Comparison of ENCODE assay signal across 12 cellular contexts in genomic region chr4:38818441-38818976, GRCh38. TPM values are rescaled to one million over a fixed set of nuclear protein-coding genes. Genes with fewer than 3 reads are reported as not detected.
A peak's percentile ranks its signal among the peaks of the same experiment; 100 is the strongest.
DNase-seq lines count a peak whose midpoint lies in the region; ATAC-seq and TF ChIP-seq lines count a peak whose summit lies in the region.
"Had no signal": no experiment of that assay in that cellular context is flagged by ENCODE, and none has a peak within 500 bp of the region (broad histone marks: within the 10 kb centered on the region; RNA-seq: fewer than 3 reads in every experiment).

No MANE protein-coding gene starts in this region.

- no peak for TF ChIP-seq CTCF in colonic mucosa (IDR thresholded peaks at IDR 0.05)

- H3K27ac Mint-ChIP-seq in naive B cell: peak overlapping the region; percentile 64 to 98 (median 90)
- H3K27ac Mint-ChIP-seq: HFFc6 had no signal

- H3K9ac ChIP-seq in colonic mucosa (ENCODE audit: low read depth in 2 of 2, low read length in 2 of 2): no peak overlapping the region

- H3K4me3 ChIP-seq in colonic mucosa: no peak overlapping the region

- intact Hi-C loops in colonic mucosa (cut with DNase I): no loop called here

- ATAC-seq in GM18520 (IDR thresholded peaks at IDR 0.05; ENCODE audit: unreplicated experiment) (peak; percentile 37), GM21737 (IDR thresholded peaks at IDR 0.05; ENCODE audit: unreplicated experiment) (peak; percentile 56), HG03460 (IDR thresholded peaks at IDR 0.05; ENCODE audit: unreplicated experiment) (peak; percentile 53), naive B cell (ENCODE audit: low read depth in 2 of 2) (peak in 1 of 2 donors; percentile 2), GM19035 (IDR thresholded peaks at IDR 0.05; ENCODE audit: unreplicated experiment) (no peak)

- H3K27me3 Mint-ChIP-seq in naive B cell: no peaks in the 10 kb centered on the region

- no peak for DNase-seq in naive B cell
- no peak for DNase-seq in colonic mucosa
- no peak for DNase-seq in NCI-H2029 (lab: John Stamatoyannopoulos, UW)
- DNase-seq in hippocampal formation (lab: John Stamatoyannopoulos, UW): no peak
- DNase-seq: EL, HFFc6, immature natural killer cell, NCI-H1048 had no signal

- H3K36me3 ChIP-seq in colonic mucosa: no peaks in the 10 kb centered on the region

- H3K27ac ChIP-seq in colonic mucosa: no peak overlapping the region

- peak overlapping the region in 6 of 8 donors; percentile 11 to 81 (median 48) for H3K4me3 Mint-ChIP-seq in naive B cell
- H3K4me3 Mint-ChIP-seq: HFFc6, immature natural killer cell had no signal

- H3K27me3 ChIP-seq in colonic mucosa: no peaks in the 10 kb centered on the region

- H3K36me3 Mint-ChIP-seq in naive B cell: peaks cover 13 to 34% of the 10 kb centered on the region in 2 donors

- H3K9me3 ChIP-seq in colonic mucosa: no peaks in the 10 kb centered on the region

- H3K4me1 Mint-ChIP-seq in naive B cell: peaks cover 53 to 70% (median 53%) of the 10 kb centered on the region in 3 donors

- H3K9me3 Mint-ChIP-seq in naive B cell: peaks cover 4 to 24% (median 11%) of the 10 kb centered on the region in 7 donors

- no peaks in the 10 kb centered on the region for H3K4me1 ChIP-seq in colonic mucosa

RNA-seq across cellular contexts. Expression of gene TLR1, which starts 13.9 kb away (rescaled TPM):
- 10 to 100 TPM; 30.2 to 53.9 (median 35.7) TPM for polyA plus RNA-seq in naive B cell (ENCODE audit: low read depth in 6 of 6)
- 1 to 10 TPM; 1.2 to 4.7 TPM for total RNA-seq in colonic mucosa

RNA-seq across cellular contexts. Expression of gene TLR10, which starts 35.7 kb away (rescaled TPM):
- 100 to 1,000 TPM in 5 of 6 donors, 10 to 100 TPM in 1; 87.3 to 180 (median 116) TPM for polyA plus RNA-seq in naive B cell (ENCODE audit: low read depth in 6 of 6)
- under 1 TPM; 0.20 to 0.24 TPM for total RNA-seq in colonic mucosa
- total RNA-seq: HFFc6 had no signal

RNA-seq across cellular contexts. Expression of gene TLR6, which starts 38.1 kb away (rescaled TPM):
- polyA plus RNA-seq in naive B cell (ENCODE audit: low read depth in 6 of 6): 1 to 10 TPM; 4.0 to 7.9 (median 6.2) TPM
- 1 to 10 TPM in 1 of 2 donors, under 1 TPM in 1; 0.44 to 2.2 TPM for total RNA-seq in colonic mucosa

RNA-seq across cellular contexts. Expression of gene FAM114A1, which starts 49.1 kb away (rescaled TPM):
- polyA plus RNA-seq in naive B cell (ENCODE audit: low read depth in 6 of 6): under 1 TPM in 2 of 6 donors, not detected in 4; 0.16 to 0.43 TPM
- total RNA-seq in colonic mucosa: 10 to 100 TPM; 76.3 to 88.3 TPM
- polyA plus RNA-seq: immature natural killer cell had no signal
